23 cellular contexts compared by ENCODE assay signal in the genomic region with DNA sequence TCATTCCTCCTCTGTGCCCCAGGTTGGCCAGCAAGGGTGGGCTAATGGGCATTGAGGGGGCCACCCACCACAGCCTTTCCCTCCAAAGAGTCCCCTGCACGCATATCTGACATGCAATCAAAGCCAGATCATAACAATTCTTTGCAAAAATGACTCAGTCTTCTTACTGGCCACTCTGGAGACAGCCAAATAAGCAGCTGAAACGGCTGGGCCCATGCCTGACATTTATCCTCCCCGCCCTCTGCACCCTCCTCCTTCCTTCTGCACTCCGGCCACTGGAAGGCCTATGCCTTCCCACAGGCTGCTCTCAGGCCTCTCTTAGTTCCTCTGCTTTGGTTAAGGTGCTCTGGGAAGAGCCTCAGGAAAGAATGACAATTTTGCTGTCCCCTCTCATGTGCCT. TPM values are rescaled to one million over a fixed set of nuclear protein-coding genes. Genes with fewer than 3 reads are reported as not detected.
DNase-seq lines count a peak whose midpoint lies in the region; ATAC-seq and TF ChIP-seq lines count a peak whose summit lies in the region.
"Had no signal": no experiment of that assay in that cellular context is flagged by ENCODE, and none has a peak within 500 bp of the region (broad histone marks: within the 10 kb centered on the region; RNA-seq: fewer than 3 reads in every experiment).

No MANE protein-coding gene starts in this region.

- 17% methylated on average over 1 of the region's 4 CpGs; no CpG with 5 or more reads in 1 of the 2 experiments for WGBS in IMR-90 (ENCODE audit: extremely low coverage in 2 of 2, insufficient read length in 1 of 2), 2 experiments

- H3K14ac ChIP-seq in IMR-90 (replicated peaks; ENCODE audit: low read depth, low read length), result no peak overlapping the region

- peak overlapping the region; percentile 1 for H2AFZ ChIP-seq in IMR-90 (replicated peaks; ENCODE audit: low read length, poor library complexity)
- H2AFZ ChIP-seq in osteoblast (ENCODE audit: low read length), result no peak overlapping the region

- TF ChIP-seq CTCF in IMR-90 (conservative IDR thresholded peaks at IDR 0.05; ENCODE audit: low read depth, low read length) (no peak), fibroblast of villous mesenchyme (IDR thresholded peaks at IDR 0.05; ENCODE audit: insufficient read depth, low read depth, low read length) (no peak), osteoblast (IDR thresholded peaks at IDR 0.05; ENCODE audit: extremely low read depth, low read depth, low read length) (no peak)

- no peak overlapping the region for H3K4ac ChIP-seq in IMR-90 (ENCODE audit: low read depth, low read length)

- POLR2A ChIA-PET in IMR-90 (lab: Charles Lee; ENCODE audit: unreplicated experiment), result no interaction called here

- TF ChIP-seq RAD21 in IMR-90 (IDR thresholded peaks at IDR 0.05; ENCODE audit: low read length), result no peak

- CTCF ChIA-PET in IMR-90 (lab: Yijun Ruan, JAX), result no interaction called here

- H4K5ac ChIP-seq in IMR-90 (ENCODE audit: low read depth, low read length), result peak overlapping the region; percentile 27; the same call in 1 of the 2 replicates

- H2BK5ac ChIP-seq in IMR-90 (ENCODE audit: low read depth, low read length, poor library complexity, severe bottlenecking), result no peak overlapping the region

- in situ Hi-C loops in IMR-90 (cut with MboI; ENCODE audit: low sequenced_read_pairs), result no loop called here

- no peak overlapping the region for H2AK5ac ChIP-seq in IMR-90 (ENCODE audit: low read depth, low read length)

- H3K4me1 ChIP-seq in IMR-90 (ENCODE audit: control insufficient read depth, insufficient read depth, low read length), result peaks cover 7% of the 10 kb centered on the region; the same call in 1 of the 2 replicates
- H3K4me1 ChIP-seq in osteoblast (ENCODE audit: insufficient read depth, low read length), result no peaks in the 10 kb centered on the region
- H3K4me1 ChIP-seq: BE2C had no signal

- no peaks in the 10 kb centered on the region; the same call in 1 of the 2 replicates for H4K20me1 ChIP-seq in IMR-90 (ENCODE audit: insufficient read depth, low read length)
- H4K20me1 ChIP-seq in osteoblast (ENCODE audit: insufficient read depth, low read length), result no peaks in the 10 kb centered on the region

- H3K4me3 ChIP-seq in IMR-90 (ENCODE audit: insufficient read depth, low read depth, low read length), result no peak overlapping the region
- H3K4me3 ChIP-seq in fibroblast of villous mesenchyme (ENCODE audit: low read depth, low read length), result no peak overlapping the region
- no peak overlapping the region for H3K4me3 ChIP-seq in osteoblast (ENCODE audit: insufficient read depth, low read length)

- H3K79me2 ChIP-seq in osteoblast (ENCODE audit: insufficient read depth, low read length), result no peaks in the 10 kb centered on the region

- H4K91ac ChIP-seq in IMR-90 (ENCODE audit: insufficient read depth, low read depth, low read length), result no peak overlapping the region

- no TSS peak for BruUV-seq in IMR-90 (replicated peaks; lab: Mats Ljungman, UMichigan)

- peaks cover 3% of the 10 kb centered on the region; the same call in 1 of the 2 replicates for H3K9me1 ChIP-seq in IMR-90 (ENCODE audit: insufficient read depth, low read length)

- H3K23ac ChIP-seq in IMR-90 (ENCODE audit: low read depth, low read length), result no peak overlapping the region

- H3K79me1 ChIP-seq in IMR-90 (ENCODE audit: low read depth in 1 of 2, low read length in 2 of 2), result no peaks in the 10 kb centered on the region

- H2BK15ac ChIP-seq in IMR-90 (ENCODE audit: low read depth, low read length), result no peak overlapping the region

- H3K9me3 ChIP-seq in IMR-90 (ENCODE audit: control insufficient read depth, insufficient read depth, low read length) (no peaks in the 10 kb centered on the region), osteoblast (ENCODE audit: low read depth, low read length) (no peaks in the 10 kb centered on the region)
- H3K9me3 ChIP-seq: BE2C had no signal

- DNase-seq in AG20443 (ENCODE audit: low spot score), result peak; percentile 84
- DNase-seq in IMR-90, result peak; percentile 29
- peak; percentile 23 for DNase-seq in fibroblast of villous mesenchyme (ENCODE audit: low read depth)
- DNase-seq in osteoblast (ENCODE audit: insufficient read length, low spot score, missing footprints), result peak; percentile 96
- no peak for DNase-seq in stimulated activated CD4-positive, alpha-beta T cell treated with anti-CD3 and anti-CD28 coated beads, Interleukin-15, amount 100 ng/mL, for 24 hours
- no peak for DNase-seq in activated effector memory CD4-positive, alpha-beta T cell treated with Interleukin-2 at 50 U/mL for 16 hours
- no peak for DNase-seq in NCI-H2029 treated with DMSO at 0.1 percent for 48 hours (lab: John Stamatoyannopoulos, UW)
- DNase-seq: activated CD8-positive, alpha-beta T cell treated with anti-CD3 and anti-CD28 coated beads, Interleukin-2, amount 10 ng/mL, durations not matched to agents 7 days and 5 days; activated naive CD4-positive, alpha-beta T cell; activated T-cell treated with anti-CD3 and anti-CD28 coated beads, Interleukin-2, amount 50 U/mL, for 1 hour; anterior cingulate cortex; BE2C; central memory CD4-positive, alpha-beta T cell; DMS79 treated with DMSO at 0.1 percent for 48 hours; midbrain; NCI-H1092 treated with DMSO at 0.1 percent for 48 hours; NCI-H2029; SIG-M5; stimulated activated CD4-positive, alpha-beta T cell treated with anti-CD3 and anti-CD28 coated beads, Interleukin-1b, Interleukin-23, amount 100 ng/mL, for 48 hours; T-cell had no signal

- TF ChIP-seq POLR2A in IMR-90 (IDR thresholded peaks at IDR 0.05; ENCODE audit: low read depth, low read length), result no peak

- no peak overlapping the region for H3K56ac ChIP-seq in IMR-90 (ENCODE audit: extremely low read depth, insufficient read depth, low read length)

- H3K36me3 ChIP-seq in IMR-90 (ENCODE audit: control insufficient read depth, insufficient read depth, low read length) (no peaks in the 10 kb centered on the region), osteoblast (ENCODE audit: insufficient read depth, low read length) (no peaks in the 10 kb centered on the region)
- H3K36me3 ChIP-seq: BE2C had no signal

- no peak overlapping the region for H2AK9ac ChIP-seq in IMR-90 (replicated peaks; ENCODE audit: low read depth, low read length, poor library complexity)

- ATAC-seq in IMR-90 (ENCODE audit: low read depth) (peak; percentile 94), GM18861 (IDR thresholded peaks at IDR 0.05; ENCODE audit: unreplicated experiment) (no peak)
- ATAC-seq: activated CD4-positive, CD25-positive, alpha-beta regulatory T cell treated with anti-CD3 and anti-CD28 coated beads, Interleukin-2, amount 50 U/mL, for 24 hours; activated CD8-positive, alpha-beta T cell treated with anti-CD3 and anti-CD28 coated beads, Interleukin-2, amount 10 ng/mL, durations not matched to agents 7 days and 5 days; T-cell had no signal

- no peak overlapping the region for H4K8ac ChIP-seq in IMR-90 (ENCODE audit: low read depth in 2 of 2, low read length in 2 of 2)

- H3K27ac ChIP-seq in IMR-90 (ENCODE audit: insufficient read depth, low read length), result peak overlapping the region; percentile 18; the same call in 1 of the 2 replicates
- no peak overlapping the region for H3K27ac ChIP-seq in osteoblast (ENCODE audit: low read depth, low read length)

- dilution Hi-C loops in IMR-90 (cut with HindIII; ENCODE audit: low sequenced_read_pairs, unreplicated experiment), result no loop called here

- H2BK20ac ChIP-seq in IMR-90 (ENCODE audit: low read depth, low read length), result no peak overlapping the region

- H2BK120ac ChIP-seq in IMR-90 (ENCODE audit: low read depth, low read length), result no peak overlapping the region

- H3K27me3 ChIP-seq in IMR-90 (ENCODE audit: control insufficient read depth, insufficient read depth, low read length) (0 out of 2 replicates have a peak, but pooled peaks cover 1% of the 10 kb centered on the region), osteoblast (ENCODE audit: insufficient read depth, low read length) (no peaks in the 10 kb centered on the region)
- H3K27me3 ChIP-seq: BE2C had no signal

- peak overlapping the region; percentile 20; the same call in 1 of the 2 replicates for H3K9ac ChIP-seq in IMR-90 (ENCODE audit: low read depth, low read length)

- H3K18ac ChIP-seq in IMR-90 (ENCODE audit: low read depth, low read length), result peak overlapping the region; percentile 25; the same call in 1 of the 2 replicates

- H3K4me2 ChIP-seq in IMR-90 (ENCODE audit: low read depth, low read length), result no peak overlapping the region; the same call in 1 of the 2 replicates
- no peak overlapping the region for H3K4me2 ChIP-seq in osteoblast (ENCODE audit: insufficient read depth, low read length)

- intact Hi-C loops in IMR-90 (cut with micrococcal nuclease), result no loop called here

TF ChIP-seq in IMR-90, 13 proteins besides CTCF, POLR2A, EP300 and RAD21 (continues in another document):
- TF ChIP-seq MXI1 (IDR thresholded peaks at IDR 0.05; ENCODE audit: borderline replicate concordance, low read depth, low read length), result no peak
- TF ChIP-seq CHD1 (IDR thresholded peaks at IDR 0.05; ENCODE audit: low read depth, low read length), result no peak
- TF ChIP-seq MAZ (IDR thresholded peaks at IDR 0.05; ENCODE audit: borderline replicate concordance, low read depth, low read length), result no peak
- TF ChIP-seq, protein P1, sequence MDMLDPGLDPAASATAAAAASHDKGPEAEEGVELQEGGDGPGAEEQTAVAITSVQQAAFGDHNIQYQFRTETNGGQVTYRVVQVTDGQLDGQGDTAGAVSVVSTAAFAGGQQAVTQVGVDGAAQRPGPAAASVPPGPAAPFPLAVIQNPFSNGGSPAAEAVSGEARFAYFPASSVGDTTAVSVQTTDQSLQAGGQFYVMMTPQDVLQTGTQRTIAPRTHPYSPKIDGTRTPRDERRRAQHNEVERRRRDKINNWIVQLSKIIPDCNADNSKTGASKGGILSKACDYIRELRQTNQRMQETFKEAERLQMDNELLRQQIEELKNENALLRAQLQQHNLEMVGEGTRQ (IDR thresholded peaks at IDR 0.05; ENCODE audit: low read depth, low read length), result no peak
- no peak for TF ChIP-seq BHLHE40 (IDR thresholded peaks at IDR 0.05; ENCODE audit: low read depth, low read length)
- TF ChIP-seq FOS (IDR thresholded peaks at IDR 0.05; ENCODE audit: low read depth, low read length), result no peak
- TF ChIP-seq CEBPB (IDR thresholded peaks at IDR 0.05; ENCODE audit: low read depth, low read length), result no peak
- TF ChIP-seq RFX5 (IDR thresholded peaks at IDR 0.05; ENCODE audit: low read depth, low read length), result no peak
- TF ChIP-seq NFE2L2 (IDR thresholded peaks at IDR 0.05; ENCODE audit: low read depth, low read length), result no peak

RNA-seq across cellular contexts. Expression of a gene that starts 29.2 kb away (rescaled TPM):
- total RNA-seq in IMR-90 (2012; rRNA removed) (not detected in 2 replicates), fibroblast of villous mesenchyme (not detected in 2 replicates), osteoblast (not detected in 2 replicates)
- not detected in 2 replicates for polyA plus RNA-seq in IMR-90 (2012; rRNA removed)
- not detected in 2 replicates for polyA plus RNA-seq in IMR-90 (2012; cell fraction: cytosol; rRNA removed)
- 0.01 TPM in 1 of 2 replicates, not detected in the other for polyA plus RNA-seq in IMR-90 (2012; cell fraction: nucleus; rRNA removed; ENCODE audit: low replicate concordance)
- total RNA-seq: activated CD8-positive, alpha-beta T cell treated with anti-CD3 and anti-CD28 coated beads, Interleukin-2, amount 10 ng/mL, durations not matched to agents 7 days and 5 days; dermis microvascular lymphatic vessel endothelial cell; T-cell had no signal

Comparison
In these comparisons a context has a peak if more than half of its experiments do, and no peak if none do; other contexts are left out.
1. DNase-seq: peak in AG20443 (single experiment), IMR-90 (single experiment), fibroblast of villous mesenchyme (single experiment) and osteoblast (single experiment); none in stimulated activated CD4-positive, alpha-beta T cell treated with anti-CD3 and anti-CD28 coated beads, Interleukin-15, amount 100 ng/mL, for 24 hours (single experiment), activated effector memory CD4-positive, alpha-beta T cell treated with Interleukin-2 at 50 U/mL for 16 hours (single experiment) and NCI-H2029 treated with DMSO at 0.1 percent for 48 hours (single experiment).